9 cellular contexts compared by ENCODE assay signal in the genomic region with DNA sequence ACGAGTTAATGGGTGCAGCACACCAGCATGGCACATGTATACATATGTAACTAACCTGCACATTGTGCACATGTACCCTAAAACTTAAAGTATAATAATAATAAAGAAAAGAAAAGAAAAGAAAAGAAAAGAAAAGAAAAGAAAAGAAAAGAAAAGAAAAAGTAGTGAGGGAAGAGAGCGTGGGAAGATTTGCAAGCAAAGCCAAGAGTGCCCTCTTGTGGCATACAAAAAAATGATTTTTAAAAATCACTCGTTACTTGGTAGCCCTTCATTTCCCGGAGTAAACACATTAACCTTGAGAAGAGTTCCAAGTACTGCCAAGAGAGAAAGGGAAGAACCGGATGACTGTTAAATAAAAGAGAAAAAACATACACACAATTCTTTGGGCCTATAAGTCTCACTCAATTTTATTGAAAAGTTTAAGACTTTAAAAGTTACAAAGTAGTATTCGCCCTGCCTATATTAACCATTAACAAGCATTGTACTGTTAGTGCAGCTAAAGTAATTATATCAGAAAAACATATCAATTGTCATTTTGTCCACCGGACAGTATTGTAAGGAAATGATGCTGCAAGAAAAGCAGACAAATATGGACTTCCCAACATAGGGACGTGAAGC. TPM values are rescaled to one million over a fixed set of nuclear protein-coding genes. Genes with fewer than 3 reads are reported as not detected.
DNase-seq lines count a peak whose midpoint lies in the region; ATAC-seq and TF ChIP-seq lines count a peak whose summit lies in the region.
"Had no signal": no experiment of that assay in that cellular context is flagged by ENCODE, and none has a peak within 500 bp of the region (broad histone marks: within the 10 kb centered on the region; RNA-seq: fewer than 3 reads in every experiment).

No MANE protein-coding gene starts in this region.

- no peaks in the 10 kb centered on the region for H3F3A ChIP-seq in Loucy (ENCODE audit: low read depth)

- no peak for TF ChIP-seq POLR2A in suprapubic skin (IDR thresholded peaks at IDR 0.05)

- H3K27ac ChIP-seq in suprapubic skin, result no peak overlapping the region
- H3K27ac ChIP-seq: skin epidermis had no signal

- DNase-seq in GM03348 (ENCODE audit: low spot score) (peak; percentile 37), amniotic stem cell (lab: John Stamatoyannopoulos, UW) (peak; percentile 46), hepatic stellate cell (ENCODE audit: low spot score) (peak; percentile 26), suprapubic skin (ENCODE audit: low spot score in 2 of 2) (no peak), middle frontal gyrus (ENCODE audit: extremely low spot score, low spot score) (no peak)

- no peak for TF ChIP-seq EP300 in suprapubic skin (IDR thresholded peaks at IDR 0.05)

- no peaks in the 10 kb centered on the region for H3K9me2 ChIP-seq in Loucy (replicated peaks; ENCODE audit: low read depth, low read length)

- H3K36me3 ChIP-seq in Loucy (ENCODE audit: insufficient read depth, low read length) (no peaks in the 10 kb centered on the region), suprapubic skin (peaks cover 5% of the 10 kb centered on the region)

- TF ChIP-seq CTCF in Loucy (conservative IDR thresholded peaks at IDR 0.05; ENCODE audit: low read length) (peak; percentile 60), suprapubic skin (IDR thresholded peaks at IDR 0.05) (peak; percentile 54 to 74)

- H2AFZ ChIP-seq in Loucy (ENCODE audit: low read length), result no peak overlapping the region

- 39% methylated on average over 8 of the region's 8 CpGs for WGBS in suprapubic skin

- H3K4me1 ChIP-seq in Loucy (ENCODE audit: insufficient read depth, low read length, poor library complexity, severe bottlenecking), result peaks cover 42% of the 10 kb centered on the region
- H3K4me1 ChIP-seq in suprapubic skin, result peaks cover 11% of the 10 kb centered on the region

- H3K9me3 ChIP-seq in Loucy (ENCODE audit: insufficient read depth, low read depth, low read length) (no peaks in the 10 kb centered on the region), suprapubic skin (no peaks in the 10 kb centered on the region)

- peaks cover 2% of the 10 kb centered on the region for H3K27me3 ChIP-seq in Loucy (ENCODE audit: insufficient read depth, low read length, poor library complexity, severe bottlenecking)
- peaks cover 3% of the 10 kb centered on the region for H3K27me3 ChIP-seq in suprapubic skin

- no peak for ATAC-seq in HG03196 (IDR thresholded peaks at IDR 0.05; ENCODE audit: unreplicated experiment)

- no peak overlapping the region for H3K9ac ChIP-seq in Loucy (ENCODE audit: low read depth, low read length, poor library complexity, severe bottlenecking)

- no peak overlapping the region for H3K4me3 ChIP-seq in Loucy (ENCODE audit: low read length, poor library complexity, severe bottlenecking)
- no peak overlapping the region for H3K4me3 ChIP-seq in suprapubic skin
- H3K4me3 ChIP-seq: skin epidermis had no signal

- H3K79me2 ChIP-seq in Loucy (ENCODE audit: insufficient read depth, low read length), result no peaks in the 10 kb centered on the region

- H3K4me2 ChIP-seq in Loucy (ENCODE audit: low read depth, low read length, poor library complexity, severe bottlenecking), result no peak overlapping the region

- H4K20me1 ChIP-seq in Loucy (ENCODE audit: insufficient read depth, low read length, poor library complexity, severe bottlenecking), result no peaks in the 10 kb centered on the region

RNA-seq across cellular contexts. Expression of gene CH25H, which starts 6.2 kb away (rescaled TPM):
- total RNA-seq in suprapubic skin, result 1 to 10 TPM in 2 of 4 donors, under 1 TPM in 2; 0.68 to 4.2 (median 1.1) TPM
- total RNA-seq: T-helper 1 cell treated with Interleukin-12 subunit alpha and Interleukin-12 subunit beta and Interleukin-4 antibody, amounts not matched to agents 30 ng/mL and 1 ng/mL, for 36 hours had no signal

RNA-seq across cellular contexts. Expression of gene LIPA, which starts 38.3 kb away (rescaled TPM):
- total RNA-seq in suprapubic skin, result 10 to 100 TPM; 15.6 to 21.2 (median 18.8) TPM

Comparison
In these comparisons a context has a peak if more than half of its experiments do, and no peak if none do; other contexts are left out.
1. DNase-seq: peak in GM03348 (single experiment), amniotic stem cell (single experiment) and hepatic stellate cell (single experiment); none in suprapubic skin (0 of 2) and middle frontal gyrus (single experiment).